10 cellular contexts compared by ENCODE assay signal in genomic region chr1:56688522-56689026, GRCh38. TPM values are rescaled to one million over a fixed set of nuclear protein-coding genes. Genes with fewer than 3 reads are reported as not detected.
A peak's percentile ranks its signal among the peaks of the same experiment; 100 is the strongest.
DNase-seq lines count a peak whose midpoint lies in the region; ATAC-seq and TF ChIP-seq lines count a peak whose summit lies in the region.
"Had no signal": no experiment of that assay in that cellular context is flagged by ENCODE, and none has a peak within 500 bp of the region (broad histone marks: within the 10 kb centered on the region; RNA-seq: fewer than 3 reads in every experiment).

No MANE protein-coding gene starts in this region.

- TF ChIP-seq CTCF in epithelial cell of proximal tubule (conservative IDR thresholded peaks at IDR 0.05; ENCODE audit: low read depth, low read length), result no peak
- no peak for TF ChIP-seq CTCF in type B pancreatic cell (conservative IDR thresholded peaks at IDR 0.05)

- CTCF ChIA-PET in activated naive CD4-positive, alpha-beta T cell treated with anti-CD3 and anti-CD28 coated beads, Interleukin-2, amount 10 ng/mL, durations not matched to agents 7 days and 5 days (lab: Charles Lee), result no interaction called here

- no peaks in the 10 kb centered on the region for H3K27me3 Mint-ChIP-seq in activated naive CD4-positive, alpha-beta T cell treated with anti-CD3 and anti-CD28 coated beads, Interleukin-2, amount 10 ng/mL, durations not matched to agents 7 days and 5 days
- H3K27me3 Mint-ChIP-seq in type B pancreatic cell, result no peaks in the 10 kb centered on the region

- no peak overlapping the region for H3K4me3 Mint-ChIP-seq in activated naive CD4-positive, alpha-beta T cell treated with anti-CD3 and anti-CD28 coated beads, Interleukin-2, amount 10 ng/mL, durations not matched to agents 7 days and 5 days
- H3K4me3 Mint-ChIP-seq in type B pancreatic cell, result no peak overlapping the region

- peak; percentile 92 to 100 for ATAC-seq in activated naive CD4-positive, alpha-beta T cell treated with anti-CD3 and anti-CD28 coated beads, Interleukin-2, amount 50 U/mL, for 72 hours
- ATAC-seq in HG03571 (IDR thresholded peaks at IDR 0.05; ENCODE audit: unreplicated experiment), result no peak

- H3K4me3 ChIP-seq in epithelial cell of proximal tubule (ENCODE audit: low read depth, low read length), result no peak overlapping the region

- H3K36me3 Mint-ChIP-seq in activated naive CD4-positive, alpha-beta T cell treated with anti-CD3 and anti-CD28 coated beads, Interleukin-2, amount 50 U/mL, for 72 hours, result no peaks in the 10 kb centered on the region
- H3K36me3 Mint-ChIP-seq in activated naive CD4-positive, alpha-beta T cell treated with anti-CD3 and anti-CD28 coated beads, Interleukin-2, amount 10 ng/mL, durations not matched to agents 7 days and 5 days, result no peaks in the 10 kb centered on the region
- H3K36me3 Mint-ChIP-seq in type B pancreatic cell, result no peaks in the 10 kb centered on the region

- H3K9me3 Mint-ChIP-seq in activated naive CD4-positive, alpha-beta T cell treated with anti-CD3 and anti-CD28 coated beads, Interleukin-2, amount 50 U/mL, for 72 hours, result no peaks in the 10 kb centered on the region
- no peaks in the 10 kb centered on the region for H3K9me3 Mint-ChIP-seq in activated naive CD4-positive, alpha-beta T cell treated with anti-CD3 and anti-CD28 coated beads, Interleukin-2, amount 10 ng/mL, durations not matched to agents 7 days and 5 days
- peaks cover 4% of the 10 kb centered on the region for H3K9me3 Mint-ChIP-seq in type B pancreatic cell

- H3K27ac Mint-ChIP-seq in activated naive CD4-positive, alpha-beta T cell treated with anti-CD3 and anti-CD28 coated beads, Interleukin-2, amount 50 U/mL, for 72 hours, result no peak overlapping the region
- no peak overlapping the region for H3K27ac Mint-ChIP-seq in activated naive CD4-positive, alpha-beta T cell treated with anti-CD3 and anti-CD28 coated beads, Interleukin-2, amount 10 ng/mL, durations not matched to agents 7 days and 5 days
- H3K27ac Mint-ChIP-seq in type B pancreatic cell, result peak overlapping the region; percentile 6

- H3K4me1 Mint-ChIP-seq in activated naive CD4-positive, alpha-beta T cell treated with anti-CD3 and anti-CD28 coated beads, Interleukin-2, amount 10 ng/mL, durations not matched to agents 7 days and 5 days, result no peaks in the 10 kb centered on the region
- peaks cover 3% of the 10 kb centered on the region for H3K4me1 Mint-ChIP-seq in type B pancreatic cell (ENCODE audit: unreplicated experiment)

- peak in 1 of 2 donors; percentile 2 for DNase-seq in activated naive CD4-positive, alpha-beta T cell treated with anti-CD3 and anti-CD28 coated beads, Interleukin-2, amount 50 U/mL, for 72 hours (ENCODE audit: low spot score in 2 of 2)
- no peak for DNase-seq in activated naive CD4-positive, alpha-beta T cell treated with anti-CD3 and anti-CD28 coated beads, Interleukin-2, amount 10 ng/mL, durations not matched to agents 7 days and 5 days
- peak; percentile 8 for DNase-seq in HuH-7.5 (ENCODE audit: low spot score)
- DNase-seq in epithelial cell of proximal tubule (ENCODE audit: low read depth), result peak; percentile 87
- no peak for DNase-seq in type B pancreatic cell (ENCODE audit: extremely low spot score, unreplicated experiment)
- DNase-seq in GM19240 (ENCODE audit: insufficient read length, low spot score), result no peak
- DNase-seq in NCI-H82 (lab: John Stamatoyannopoulos, UW), result no peak
- DNase-seq: NCI-H526; stimulated activated CD4-positive, alpha-beta T cell treated with anti-CD3 and anti-CD28 coated beads, Interleukin-4, amount 100 ng/mL, for 24 hours had no signal

RNA-seq across cellular contexts. Expression of gene PRKAA2, which starts 43.5 kb away (rescaled TPM):
- total RNA-seq in activated naive CD4-positive, alpha-beta T cell treated with anti-CD3 and anti-CD28 coated beads, Interleukin-2, amount 50 U/mL, for 72 hours, result under 1 TPM in 1 of 2 donors, not detected in 1; 0.08 TPM
- 6.4 and 8.4 TPM in 2 replicates for total RNA-seq in epithelial cell of proximal tubule
- 6.4 TPM in 2 replicates for total RNA-seq in type B pancreatic cell (ENCODE audit: low replicate concordance)

Comparison
In these comparisons a context has a peak if more than half of its experiments do, and no peak if none do; other contexts are left out.
1. DNase-seq: peak in HuH-7.5 (single experiment) and epithelial cell of proximal tubule (single experiment); none in activated naive CD4-positive, alpha-beta T cell treated with anti-CD3 and anti-CD28 coated beads, Interleukin-2, amount 10 ng/mL, durations not matched to agents 7 days and 5 days (single experiment), type B pancreatic cell (single experiment), GM19240 (single experiment) and NCI-H82 (single experiment).